In genomic region chr15:31483053-31483923, GRCh38 we compare ENCODE assay signal across 8 cellular contexts.
DNase-seq lines count a peak whose midpoint lies in the region; ATAC-seq lines count a peak whose summit lies in the region.

No MANE protein-coding gene starts in this region.

- H3K9me3 Mint-ChIP-seq in activated naive CD4-positive, alpha-beta T cell treated with anti-CD3 and anti-CD28 coated beads, Interleukin-2, amount 50 U/mL, for 72 hours: no peaks in the 10 kb centered on the region

- H3K27ac Mint-ChIP-seq in activated naive CD4-positive, alpha-beta T cell treated with anti-CD3 and anti-CD28 coated beads, Interleukin-2, amount 50 U/mL, for 72 hours: peak overlapping the region; percentile 84 to 97

- peaks cover 9% of the 10 kb centered on the region for H3K9me3 ChIP-seq in HUES6 (ENCODE audit: control insufficient read depth, insufficient read depth, low read depth, low read length)
- H3K9me3 ChIP-seq in MG63: no peaks in the 10 kb centered on the region

- intact Hi-C loops in left colon (cut with DNase I, micrococcal nuclease): loop anchor here in 1 of 2 donors (10.0 kb wide), 1 partner anchor 278 kb away; no protein-coding TSS in a partner anchor

- H3K27me3 ChIP-seq in HUES6 (ENCODE audit: control insufficient read depth, insufficient read depth, low read length) (peaks cover 69% of the 10 kb centered on the region), MG63 (no peaks in the 10 kb centered on the region)

- H3K36me3 Mint-ChIP-seq in activated naive CD4-positive, alpha-beta T cell treated with anti-CD3 and anti-CD28 coated beads, Interleukin-2, amount 50 U/mL, for 72 hours: peaks cover 15 to 47% of the 10 kb centered on the region in 2 donors

- H3K9ac ChIP-seq in HUES6 (ENCODE audit: low read length): peak overlapping the region; percentile 40

- peak; percentile 75 for ATAC-seq in activated naive CD4-positive, alpha-beta T cell treated with anti-CD3 and anti-CD28 coated beads, Interleukin-2, amount 50 U/mL, for 72 hours
- ATAC-seq in left colon (peak; percentile 66), HG03460 (IDR thresholded peaks at IDR 0.05; ENCODE audit: unreplicated experiment) (no peak)
- ATAC-seq in stimulated activated naive CD8-positive, alpha-beta T cell treated with anti-CD3 and anti-CD28 coated beads, Interleukin-15, Interleukin-2, amounts not matched to agents 100 U/mL and 50 U/mL, for 24 hours: peak; percentile 68

- H3K4me3 ChIP-seq in HUES6 (ENCODE audit: low read depth, low read length): peak overlapping the region; percentile 57; the same call in 1 of the 2 replicates
- H3K4me3 ChIP-seq in MG63: no peak overlapping the region

- H3K36me3 ChIP-seq in HUES6 (ENCODE audit: control insufficient read depth, insufficient read depth, low read length) (no peaks in the 10 kb centered on the region), MG63 (no peaks in the 10 kb centered on the region)

- H3K27ac ChIP-seq in HUES6 (ENCODE audit: low read depth, low read length): no peak overlapping the region

- peak in 1 of 2 donors; percentile 53 for DNase-seq in activated naive CD4-positive, alpha-beta T cell treated with anti-CD3 and anti-CD28 coated beads, Interleukin-2, amount 50 U/mL, for 72 hours (ENCODE audit: low spot score in 2 of 2)
- DNase-seq in left colon (peak in 1 of 2 donors; percentile 45), MG63 (no peak), RKO (ENCODE audit: low spot score) (no peak), DMS 273 treated with DMSO at 0.1 percent for 48 hours (lab: John Stamatoyannopoulos, UW) (no peak)
- DNase-seq in stimulated activated naive CD8-positive, alpha-beta T cell treated with anti-CD3 and anti-CD28 coated beads, Interleukin-15, Interleukin-2, amounts not matched to agents 100 U/mL and 50 U/mL, for 24 hours: peak; percentile 75

- H3K4me1 ChIP-seq in HUES6 (ENCODE audit: control insufficient read depth, insufficient read depth, low read length): no peaks in the 10 kb centered on the region
